In genomic region chr17:63476494-63476856, GRCh38 we compare ENCODE assay signal across 1 cellular context.
TF ChIP-seq lines count a peak whose summit lies in the region.

No MANE protein-coding gene starts in this region.

TF ChIP-seq in GM23338, 12 proteins besides CTCF, POLR2A, EP300 and RAD21 (continued from another document):
- TF ChIP-seq REST (IDR thresholded peaks at IDR 0.05; ENCODE audit: unreplicated experiment) (peak; percentile 19), JUNB (IDR thresholded peaks at IDR 0.05; ENCODE audit: unreplicated experiment) (no peak)
